In genomic region chr1:70221241-70222077, GRCh38 we compare ENCODE assay signal across 8 cellular contexts. TPM values are rescaled to one million over a fixed set of nuclear protein-coding genes. Genes with fewer than 3 reads are reported as not detected.
DNase-seq lines count a peak whose midpoint lies in the region; ATAC-seq and TF ChIP-seq lines count a peak whose summit lies in the region.

SRSF11 (plus strand) TSS chr1:70221380; CDS start chr1:70221637, 257 bp downstream.

- H3K27ac Mint-ChIP-seq in T-helper 17 cell, result peak within 1 kb of the TSS; percentile 97

- H3K27me3 Mint-ChIP-seq in T-helper 17 cell, result no peaks in the 10 kb centered on the region

- H3K4me3 Mint-ChIP-seq in T-helper 17 cell, result peak within 1 kb of the TSS; percentile 92

- peak; percentile 90 for ATAC-seq in HG02884 (IDR thresholded peaks at IDR 0.05; ENCODE audit: unreplicated experiment)
- peak; percentile 95 for ATAC-seq in T-helper 17 cell

- H3K27ac ChIP-seq in angular gyrus (ENCODE audit: low read depth, low read length) (peak within 1 kb of the TSS; percentile 92), right atrium auricular region (peak within 1 kb of the TSS; percentile 93 to 96), uterus (peak within 1 kb of the TSS; percentile 96 to 97)

- in situ Hi-C loops in GM13977 (cut with MboI; ENCODE audit: low pct_unique_long_range_greater_than_20kb, low sequenced_read_pairs, unreplicated experiment), result no loop called here

- H3K4me1 ChIP-seq in right atrium auricular region (peaks cover 0 to 53% of the 10 kb centered on the region in 2 donors), uterus (peaks cover 4 to 25% of the 10 kb centered on the region in 2 donors)

- TF ChIP-seq CTCF in GM13977 (IDR thresholded peaks at IDR 0.05; ENCODE audit: extremely low read depth, insufficient read depth, missing control alignments) (no peak), right atrium auricular region (IDR thresholded peaks at IDR 0.05) (peak in 1 of 2 donors; percentile 44), uterus (IDR thresholded peaks at IDR 0.05) (peak in 3 of 4 experiments; percentile 8 to 28 (median 11))

- no peaks in the 10 kb centered on the region for H3K27me3 ChIP-seq in right atrium auricular region
- H3K27me3 ChIP-seq in uterus, result no peaks in the 10 kb centered on the region

- peaks cover 15% of the 10 kb centered on the region for H3K36me3 ChIP-seq in right atrium auricular region
- no peaks in the 10 kb centered on the region for H3K36me3 ChIP-seq in uterus

- DNase-seq in GM13977 (ENCODE audit: low spot score) (peak; percentile 90), NCI-H1694 (lab: John Stamatoyannopoulos, UW) (peak; percentile 85), T-helper 17 cell (peak; percentile 95 to 98 (median 96)), right atrium auricular region (ENCODE audit: low spot score) (peak; percentile 93), pulmonary artery endothelial cell (ENCODE audit: low read depth, low spot score) (peak; percentile 78), uterus (peak; percentile 95 to 97)

- H3K4me1 Mint-ChIP-seq in T-helper 17 cell, result peaks cover 26% of the 10 kb centered on the region

- H3K4me3 ChIP-seq in right atrium auricular region, result peak within 1 kb of the TSS; percentile 70 to 75
- H3K4me3 ChIP-seq in uterus, result peak within 1 kb of the TSS; percentile 67 to 83

- TF ChIP-seq POLR2A in uterus (IDR thresholded peaks at IDR 0.05), result peak; percentile 82

- intact Hi-C loops in uterus (cut with DNase I; ENCODE audit: low total_unique reads), result no loop called here

- H3K9me3 ChIP-seq in T-helper 17 cell (ENCODE audit: control insufficient read depth, low read length, poor library complexity, severe bottlenecking) (no peaks in the 10 kb centered on the region), right atrium auricular region (no peaks in the 10 kb centered on the region), uterus (no peaks in the 10 kb centered on the region)

- peaks cover 3% of the 10 kb centered on the region for H3K36me3 Mint-ChIP-seq in T-helper 17 cell (ENCODE audit: low read depth)

RNA-seq across cellular contexts. Expression of gene SRSF11, which starts in this region (rescaled TPM):
- total RNA-seq in T-helper 17 cell (100 to 1,000 TPM; 325 to 327 TPM), right atrium auricular region (10 to 100 TPM; 38.4 to 47.9 TPM), pulmonary artery endothelial cell (110 and 124 TPM in 2 replicates), uterus (100 to 1,000 TPM; 172 to 316 (median 237) TPM)

Comparison
In these comparisons a context has a peak if more than half of its experiments do, and no peak if none do; other contexts are left out.
1. Peak in every context shown above with its lines: DNase-seq, ATAC-seq, H3K4me3 ChIP-seq and H3K27ac ChIP-seq.